Comparison of ENCODE assay signal across 11 cellular contexts in the genomic region with DNA sequence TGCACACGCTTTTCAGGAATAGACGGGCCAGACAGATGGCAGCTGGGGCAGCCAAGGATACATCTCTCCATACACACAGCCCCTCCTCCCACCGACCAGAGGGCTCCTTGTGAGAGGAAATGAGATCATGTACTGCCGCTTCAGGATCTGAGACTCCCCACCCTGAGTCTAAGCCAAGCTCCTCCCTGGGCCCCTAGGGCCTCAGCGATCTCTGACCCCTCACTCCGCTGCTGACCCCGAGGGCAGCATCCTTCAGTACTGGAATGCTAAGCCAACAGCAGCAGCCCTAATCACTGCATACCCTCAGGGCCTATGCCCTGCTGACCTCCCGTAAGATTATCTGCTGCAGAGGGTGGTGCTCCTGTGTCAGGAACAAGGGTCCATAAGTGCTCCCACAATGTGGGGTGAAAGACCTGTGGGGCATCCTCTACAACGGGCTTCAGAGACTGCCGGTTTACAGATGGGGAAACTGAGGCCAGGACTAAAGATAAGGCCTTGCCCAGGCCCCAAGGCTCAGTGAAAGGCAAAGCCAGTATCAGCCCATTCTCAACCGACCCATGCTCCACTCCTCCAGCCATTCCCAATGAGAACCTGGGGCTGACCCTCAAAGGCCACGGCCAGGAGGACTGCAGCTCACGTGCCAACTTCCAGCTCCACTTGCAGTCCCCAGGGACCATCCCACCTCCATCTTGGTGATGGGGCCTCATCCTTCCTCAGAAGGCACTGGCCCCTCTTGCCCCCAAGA. TPM values are rescaled to one million over a fixed set of nuclear protein-coding genes. Genes with fewer than 3 reads are reported as not detected.
A peak's percentile ranks its signal among the peaks of the same experiment; 100 is the strongest.
DNase-seq lines count a peak whose midpoint lies in the region; ATAC-seq and TF ChIP-seq lines count a peak whose summit lies in the region.
"Had no signal": no experiment of that assay in that cellular context is flagged by ENCODE, and none has a peak within 500 bp of the region (broad histone marks: within the 10 kb centered on the region; RNA-seq: fewer than 3 reads in every experiment).

No MANE protein-coding gene starts in this region.

- H2AFZ ChIP-seq in IMR-90 (replicated peaks; ENCODE audit: low read length, poor library complexity) = no peak overlapping the region

- H4K5ac ChIP-seq in IMR-90 (ENCODE audit: low read depth, low read length) = no peak overlapping the region

- dilution Hi-C loops in IMR-90 (cut with HindIII; ENCODE audit: low sequenced_read_pairs, unreplicated experiment) = no loop called here

- no peaks in the 10 kb centered on the region for H3K9me3 ChIP-seq in IMR-90 (ENCODE audit: control insufficient read depth, insufficient read depth, low read length)
- no peaks in the 10 kb centered on the region for H3K9me3 ChIP-seq in Peyer's patch
- H3K9me3 ChIP-seq: upper lobe of right lung had no signal

- BruUV-seq in IMR-90 (replicated peaks; lab: Mats Ljungman, UMichigan) = no TSS peak

- no peak overlapping the region for H3K4me3 ChIP-seq in IMR-90 (ENCODE audit: insufficient read depth, low read depth, low read length)
- no peak overlapping the region for H3K4me3 ChIP-seq in Peyer's patch
- H3K4me3 ChIP-seq: upper lobe of right lung had no signal

- H4K20me1 ChIP-seq in IMR-90 (ENCODE audit: insufficient read depth, low read length) = peaks cover 67% of the 10 kb centered on the region

- H4K91ac ChIP-seq in IMR-90 (ENCODE audit: insufficient read depth, low read depth, low read length) = no peak overlapping the region

- peaks cover 33% of the 10 kb centered on the region for H3K9me1 ChIP-seq in IMR-90 (ENCODE audit: insufficient read depth, low read length)

- H3K36me3 ChIP-seq in IMR-90 (ENCODE audit: control insufficient read depth, insufficient read depth, low read length) (peaks cover 28% of the 10 kb centered on the region), Peyer's patch (peaks cover 0 to 17% (median 0%) of the 10 kb centered on the region in 3 donors)

- no peak overlapping the region for H3K18ac ChIP-seq in IMR-90 (ENCODE audit: low read depth, low read length)

- no peak overlapping the region for H3K23ac ChIP-seq in IMR-90 (ENCODE audit: low read depth, low read length)

- no peak overlapping the region for H3K9ac ChIP-seq in IMR-90 (ENCODE audit: low read depth, low read length)

- intact Hi-C loops in IMR-90 (cut with micrococcal nuclease) = loop anchor here (5.0 kb wide), 1 partner anchor 35 kb away; a partner anchor contains a TSS
- intact Hi-C loops in Right ventricle myocardium inferior (cut with DNase I) = loop anchor here (2.0 kb wide), 1 partner anchor 38 kb away; a partner anchor contains a TSS

- no peaks in the 10 kb centered on the region for H3K27me3 ChIP-seq in IMR-90 (ENCODE audit: control insufficient read depth, insufficient read depth, low read length)
- H3K27me3 ChIP-seq in Peyer's patch = no peaks in the 10 kb centered on the region
- H3K27me3 ChIP-seq: upper lobe of right lung had no signal

- H3K14ac ChIP-seq in IMR-90 (replicated peaks; ENCODE audit: low read depth, low read length) = no peak overlapping the region

- peaks cover 47 to 97% of the 10 kb centered on the region in 2 experiments for H3K79me1 ChIP-seq in IMR-90 (ENCODE audit: low read depth in 1 of 2, low read length in 2 of 2)

- no peak overlapping the region for H3K27ac ChIP-seq in IMR-90 (ENCODE audit: insufficient read depth, low read length)
- peak overlapping the region in 1 of 4 donors; percentile 79 for H3K27ac ChIP-seq in Peyer's patch
- H3K27ac ChIP-seq: upper lobe of right lung, VCaP had no signal

- DNase-seq in IMR-90 (peak; percentile 56), Peyer's patch (peak in 2 of 3 donors; percentile 16 to 46), Right ventricle myocardium inferior (ENCODE audit: missing footprints) (no peak), pulmonary artery endothelial cell (ENCODE audit: low read depth, low spot score) (peak; percentile 39), cerebellar nuclear complex (lab: John Stamatoyannopoulos, UW) (no peak)
- DNase-seq in stimulated activated CD4-positive, alpha-beta T cell treated with anti-CD3 and anti-CD28 coated beads, Interleukin-4, amount 100 ng/mL, for 4 hours = no peak
- DNase-seq: amygdala, upper lobe of right lung had no signal

- H3K4ac ChIP-seq in IMR-90 (ENCODE audit: low read depth, low read length) = no peak overlapping the region

- peak overlapping the region; percentile 52 for H2AK9ac ChIP-seq in IMR-90 (replicated peaks; ENCODE audit: low read depth, low read length, poor library complexity)

- in situ Hi-C loops in IMR-90 (cut with MboI; ENCODE audit: low sequenced_read_pairs) = no loop called here

- no peak overlapping the region for H2BK20ac ChIP-seq in IMR-90 (ENCODE audit: low read depth, low read length)

- H3K4me2 ChIP-seq in IMR-90 (ENCODE audit: low read depth, low read length) = no peak overlapping the region

- H2BK120ac ChIP-seq in IMR-90 (ENCODE audit: low read depth, low read length) = no peak overlapping the region

- CTCF ChIA-PET in IMR-90 (lab: Yijun Ruan, JAX) = no interaction called here

- TF ChIP-seq POLR2A in IMR-90 (IDR thresholded peaks at IDR 0.05; ENCODE audit: low read depth, low read length) = no peak
- no peak for TF ChIP-seq POLR2A in Peyer's patch (IDR thresholded peaks at IDR 0.05)
- no peak for TF ChIP-seq POLR2A in GM18505 (IDR thresholded peaks at IDR 0.05; ENCODE audit: borderline replicate concordance, extremely low read depth, insufficient read depth, insufficient read length)

- H2AK5ac ChIP-seq in IMR-90 (ENCODE audit: low read depth, low read length) = no peak overlapping the region

- no peak overlapping the region for H2BK5ac ChIP-seq in IMR-90 (ENCODE audit: low read depth, low read length, poor library complexity, severe bottlenecking)

- POLR2A ChIA-PET in IMR-90 (lab: Charles Lee; ENCODE audit: unreplicated experiment) = no interaction called here

- ATAC-seq in IMR-90 (ENCODE audit: low read depth) (peak; percentile 60), Right ventricle myocardium inferior (peak; percentile 37), HG02588 (IDR thresholded peaks at IDR 0.05; ENCODE audit: unreplicated experiment) (no peak), GM18505 (IDR thresholded peaks at IDR 0.05; ENCODE audit: unreplicated experiment) (no peak)
- ATAC-seq: upper lobe of right lung had no signal

- peaks cover 3% of the 10 kb centered on the region; the same call in 1 of the 2 replicates for H3K4me1 ChIP-seq in IMR-90 (ENCODE audit: control insufficient read depth, insufficient read depth, low read length)
- H3K4me1 ChIP-seq in Peyer's patch = peaks cover 0 to 25% (median 6%) of the 10 kb centered on the region in 4 donors

- H4K8ac ChIP-seq in IMR-90 (ENCODE audit: low read depth in 2 of 2, low read length in 2 of 2) = no peak overlapping the region

- TF ChIP-seq CTCF in IMR-90 (conservative IDR thresholded peaks at IDR 0.05; ENCODE audit: low read depth, low read length) = no peak
- TF ChIP-seq CTCF in Peyer's patch (IDR thresholded peaks at IDR 0.05) = no peak

- 59% methylated on average over 6 of the region's 13 CpGs; no CpG with 5 or more reads in 1 of the 2 experiments for WGBS in IMR-90 (ENCODE audit: extremely low coverage in 2 of 2, insufficient read length in 1 of 2), 2 experiments

- TF ChIP-seq RAD21 in IMR-90 (IDR thresholded peaks at IDR 0.05; ENCODE audit: low read length) = no peak

- no peak overlapping the region for H3K56ac ChIP-seq in IMR-90 (ENCODE audit: extremely low read depth, insufficient read depth, low read length)

- H2BK15ac ChIP-seq in IMR-90 (ENCODE audit: low read depth, low read length) = no peak overlapping the region

TF ChIP-seq in IMR-90, 13 proteins besides CTCF, POLR2A, EP300 and RAD21:
- TF ChIP-seq CEBPB (IDR thresholded peaks at IDR 0.05; ENCODE audit: low read depth, low read length) = no peak
- no peak for TF ChIP-seq MAFK (IDR thresholded peaks at IDR 0.05; ENCODE audit: low read depth, low read length)
- no peak for TF ChIP-seq CHD1 (IDR thresholded peaks at IDR 0.05; ENCODE audit: low read depth, low read length)
- no peak for TF ChIP-seq FOS (IDR thresholded peaks at IDR 0.05; ENCODE audit: low read depth, low read length)
- TF ChIP-seq, protein P1, sequence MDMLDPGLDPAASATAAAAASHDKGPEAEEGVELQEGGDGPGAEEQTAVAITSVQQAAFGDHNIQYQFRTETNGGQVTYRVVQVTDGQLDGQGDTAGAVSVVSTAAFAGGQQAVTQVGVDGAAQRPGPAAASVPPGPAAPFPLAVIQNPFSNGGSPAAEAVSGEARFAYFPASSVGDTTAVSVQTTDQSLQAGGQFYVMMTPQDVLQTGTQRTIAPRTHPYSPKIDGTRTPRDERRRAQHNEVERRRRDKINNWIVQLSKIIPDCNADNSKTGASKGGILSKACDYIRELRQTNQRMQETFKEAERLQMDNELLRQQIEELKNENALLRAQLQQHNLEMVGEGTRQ (IDR thresholded peaks at IDR 0.05; ENCODE audit: low read depth, low read length) = no peak

RNA-seq across cellular contexts. Expression of a gene that starts 37.5 kb away (rescaled TPM):
- total RNA-seq in IMR-90 (2012; rRNA removed) (35.7 and 42.2 TPM in 2 replicates), Peyer's patch (10 to 100 TPM in 2 of 4 donors, 1 to 10 TPM in 2; 4.2 to 41.3 (median 8.8) TPM), Right ventricle myocardium inferior (33.8 TPM), pulmonary artery endothelial cell (48.7 and 58.1 TPM in 2 replicates)
- polyA plus RNA-seq in IMR-90 (2012; rRNA removed) = 21.1 and 21.5 TPM in 2 replicates
- polyA plus RNA-seq in IMR-90 (2012; cell fraction: cytosol; rRNA removed) = 13.1 and 22.4 TPM in 2 replicates
- polyA plus RNA-seq in IMR-90 (2012; cell fraction: nucleus; rRNA removed; ENCODE audit: low replicate concordance) = 13.6 and 16.6 TPM in 2 replicates

RNA-seq across cellular contexts. Expression of a gene that starts 57.2 kb away (rescaled TPM):
- total RNA-seq in IMR-90 (2012; rRNA removed) (25.1 and 27.5 TPM in 2 replicates), Peyer's patch (10 to 100 TPM in 2 of 4 donors, 1 to 10 TPM in 2; 6.3 to 15.7 (median 10.1) TPM), Right ventricle myocardium inferior (5.9 TPM), pulmonary artery endothelial cell (26.0 and 29.8 TPM in 2 replicates)
- 25.3 and 26.8 TPM in 2 replicates for polyA plus RNA-seq in IMR-90 (2012; rRNA removed)
- 12.5 and 13.1 TPM in 2 replicates for polyA plus RNA-seq in IMR-90 (2012; cell fraction: cytosol; rRNA removed)
- polyA plus RNA-seq in IMR-90 (2012; cell fraction: nucleus; rRNA removed; ENCODE audit: low replicate concordance) = 40.6 and 52.6 TPM in 2 replicates

Comparison
In these comparisons a context has a peak if more than half of its experiments do, and no peak if none do; other contexts are left out.
1. ATAC-seq: peak in IMR-90 (single experiment) and Right ventricle myocardium inferior (single experiment); none in HG02588 (single experiment) and GM18505 (single experiment).
2. DNase-seq: peak in IMR-90 (single experiment), Peyer's patch (2 of 3) and pulmonary artery endothelial cell (single experiment); none in Right ventricle myocardium inferior (single experiment), stimulated activated CD4-positive, alpha-beta T cell treated with anti-CD3 and anti-CD28 coated beads, Interleukin-4, amount 100 ng/mL, for 4 hours (0 of 2) and cerebellar nuclear complex (0 of 2).